ENCODE assay signal across 35 cellular contexts in genomic region chr6:116485786-116486185, GRCh38. TPM values are rescaled to one million over a fixed set of nuclear protein-coding genes. Genes with fewer than 3 reads are reported as not detected.
"Had no signal": no experiment of that assay in that cellular context is flagged by ENCODE, and none has a peak within 500 bp of the region (broad histone marks: within the 10 kb centered on the region; RNA-seq: fewer than 3 reads in every experiment).

No MANE protein-coding gene starts in this region.

- H3K27me3 ChIP-seq: cardiac muscle cell had no signal

- FAIRE-seq: astrocyte, TTC549 had no signal

- ATAC-seq: activated CD4-positive, alpha-beta T cell treated with anti-CD3 and anti-CD28 coated beads for 36 hours; activated naive CD4-positive, alpha-beta T cell treated with anti-CD3 and anti-CD28 coated beads, Interleukin-2, amount 50 U/mL, for 72 hours; activated naive CD8-positive, alpha-beta T cell treated with anti-CD3 and anti-CD28 coated beads, Interleukin-2, amount 50 U/mL, for 24 hours; T-cell had no signal

- H3K4me3 ChIP-seq: cardiac muscle cell, SK-N-MC had no signal

- H3K9me3 Mint-ChIP-seq: activated CD4-positive, alpha-beta memory T cell treated with anti-CD3 and anti-CD28 coated beads, Interleukin-2, amount 10 ng/mL, durations not matched to agents 7 days and 5 days; activated naive CD8-positive, alpha-beta T cell treated with anti-CD3 and anti-CD28 coated beads, Interleukin-2, amount 50 U/mL, for 24 hours; activated T-cell treated with anti-CD3 and anti-CD28 coated beads, Interleukin-2, amount 50 U/mL, for 24 hours had no signal

- H3K27ac ChIP-seq: cardiac muscle cell, KMS-11, SK-N-MC, VCaP had no signal

- H3K4me2 ChIP-seq: KMS-11 had no signal

- H3K36me3 ChIP-seq: cardiac muscle cell had no signal

- H3K27ac Mint-ChIP-seq: activated CD4-positive, alpha-beta memory T cell treated with anti-CD3 and anti-CD28 coated beads, Interleukin-2, amount 10 ng/mL, durations not matched to agents 7 days and 5 days; activated CD4-positive, alpha-beta T cell treated with anti-CD3 and anti-CD28 coated beads for 36 hours; activated naive CD4-positive, alpha-beta T cell treated with anti-CD3 and anti-CD28 coated beads, Interleukin-2, amount 50 U/mL, for 72 hours; activated naive CD8-positive, alpha-beta T cell treated with anti-CD3 and anti-CD28 coated beads, Interleukin-2, amount 50 U/mL, for 24 hours; activated T-cell treated with anti-CD3 and anti-CD28 coated beads, Interleukin-2, amount 50 U/mL, for 24 hours; activated T-helper 1 cell treated with anti-CD3 and anti-CD28 coated beads, Interleukin-12 subunit alpha, Interleukin-12 subunit beta, Interleukin-2, Interleukin-4 antibody, amounts not matched to agents 30 ng/mL and 10 ng/mL and 1 ng/mL, durations not matched to agents 14 hours and 24 hours and 36 hours; brain; T-cell had no signal

- H3K9ac ChIP-seq: KMS-11 had no signal

- H3K4me1 Mint-ChIP-seq: activated CD4-positive, alpha-beta memory T cell treated with anti-CD3 and anti-CD28 coated beads, Interleukin-2, amount 10 ng/mL, durations not matched to agents 7 days and 5 days; activated CD4-positive, alpha-beta T cell treated with anti-CD3 and anti-CD28 coated beads for 36 hours; activated naive CD8-positive, alpha-beta T cell treated with anti-CD3 and anti-CD28 coated beads, Interleukin-2, amount 50 U/mL, for 24 hours; brain; T-cell had no signal

- H3K4me3 Mint-ChIP-seq: activated CD4-positive, alpha-beta memory T cell treated with anti-CD3 and anti-CD28 coated beads, Interleukin-2, amount 10 ng/mL, durations not matched to agents 7 days and 5 days; activated CD4-positive, alpha-beta T cell treated with anti-CD3 and anti-CD28 coated beads for 36 hours; activated naive CD8-positive, alpha-beta T cell treated with anti-CD3 and anti-CD28 coated beads, Interleukin-2, amount 50 U/mL, for 24 hours; activated T-cell treated with anti-CD3 and anti-CD28 coated beads, Interleukin-2, amount 50 U/mL, for 24 hours; activated T-helper 1 cell treated with anti-CD3 and anti-CD28 coated beads, Interleukin-12 subunit alpha, Interleukin-12 subunit beta, Interleukin-2, Interleukin-4 antibody, amounts not matched to agents 30 ng/mL and 10 ng/mL and 1 ng/mL, durations not matched to agents 14 hours and 24 hours and 36 hours; brain; T-cell had no signal

- DNase-seq: activated CD4-positive, alpha-beta memory T cell treated with anti-CD3 and anti-CD28 coated beads, Interleukin-2, amount 10 ng/mL, durations not matched to agents 7 days and 5 days; activated CD4-positive, alpha-beta T cell treated with anti-CD3 and anti-CD28 coated beads for 36 hours; activated CD4-positive, alpha-beta T cell treated with anti-CD3 and anti-CD28 coated beads, Interleukin-2, amount 50 U/mL, for 1 hour; activated CD8-positive, alpha-beta memory T cell treated with anti-CD3 and anti-CD28 coated beads, Interleukin-2, amount 50 U/mL, for 48 hours; activated effector memory CD4-positive, alpha-beta T cell treated with Interleukin-2 at 50 U/mL for 16 hours; activated naive CD4-positive, alpha-beta T cell; activated naive CD8-positive, alpha-beta T cell treated with anti-CD3 and anti-CD28 coated beads, Interleukin-2, amount 50 U/mL, for 24 hours; activated T-cell treated with anti-CD3 and anti-CD28 coated beads, Interleukin-2, amount 50 U/mL, for 24 hours; amniotic stem cell; NCI-H1092; NCI-H1417 treated with DMSO at 0.1 percent for 48 hours; NCI-H1694; NCI-H2029; NCI-H2107; NCI-H2171 treated with DMSO at 0.1 percent for 48 hours; NCI-H226; NCI-H526; NCI-H82; SIG-M5; T-cell; T-helper 2 cell; T1000 had no signal

- H3K36me3 Mint-ChIP-seq: activated naive CD4-positive, alpha-beta T cell treated with anti-CD3 and anti-CD28 coated beads, Interleukin-2, amount 50 U/mL, for 72 hours; brain; T-cell had no signal

RNA-seq across cellular contexts. Expression of gene CALHM6, which starts 24.6 kb away (rescaled TPM):
- total RNA-seq: astrocyte, cardiac muscle cell, MCF 10A had no signal

RNA-seq across cellular contexts. Expression of gene CALHM5, which starts 25.7 kb away (rescaled TPM):
- total RNA-seq: activated CD4-positive, alpha-beta memory T cell treated with anti-CD3 and anti-CD28 coated beads, Interleukin-2, amount 10 ng/mL, durations not matched to agents 7 days and 5 days; activated CD4-positive, alpha-beta T cell treated with anti-CD3 and anti-CD28 coated beads for 36 hours; activated naive CD4-positive, alpha-beta T cell treated with anti-CD3 and anti-CD28 coated beads, Interleukin-2, amount 50 U/mL, for 72 hours; activated T-helper 1 cell treated with anti-CD3 and anti-CD28 coated beads, Interleukin-12 subunit alpha, Interleukin-12 subunit beta, Interleukin-2, Interleukin-4 antibody, amounts not matched to agents 30 ng/mL and 10 ng/mL and 1 ng/mL, durations not matched to agents 14 hours and 24 hours and 36 hours; cardiac muscle cell; MCF 10A; OCI-LY7; T-cell had no signal
- polyA plus RNA-seq: cardiac muscle cell had no signal

RNA-seq across cellular contexts. Expression of gene TRAPPC3L, which starts 59.7 kb away (rescaled TPM):
- total RNA-seq: activated CD4-positive, alpha-beta memory T cell treated with anti-CD3 and anti-CD28 coated beads, Interleukin-2, amount 10 ng/mL, durations not matched to agents 7 days and 5 days; activated CD4-positive, alpha-beta T cell treated with anti-CD3 and anti-CD28 coated beads for 36 hours; activated naive CD4-positive, alpha-beta T cell treated with anti-CD3 and anti-CD28 coated beads, Interleukin-2, amount 50 U/mL, for 72 hours; activated T-helper 1 cell treated with anti-CD3 and anti-CD28 coated beads, Interleukin-12 subunit alpha, Interleukin-12 subunit beta, Interleukin-2, Interleukin-4 antibody, amounts not matched to agents 30 ng/mL and 10 ng/mL and 1 ng/mL, durations not matched to agents 14 hours and 24 hours and 36 hours; astrocyte; cardiac muscle cell; MCF 10A; NCI-H460; OCI-LY7; RPMI7951; T-cell had no signal
- polyA plus RNA-seq: cardiac muscle cell had no signal
